In the genomic region with DNA sequence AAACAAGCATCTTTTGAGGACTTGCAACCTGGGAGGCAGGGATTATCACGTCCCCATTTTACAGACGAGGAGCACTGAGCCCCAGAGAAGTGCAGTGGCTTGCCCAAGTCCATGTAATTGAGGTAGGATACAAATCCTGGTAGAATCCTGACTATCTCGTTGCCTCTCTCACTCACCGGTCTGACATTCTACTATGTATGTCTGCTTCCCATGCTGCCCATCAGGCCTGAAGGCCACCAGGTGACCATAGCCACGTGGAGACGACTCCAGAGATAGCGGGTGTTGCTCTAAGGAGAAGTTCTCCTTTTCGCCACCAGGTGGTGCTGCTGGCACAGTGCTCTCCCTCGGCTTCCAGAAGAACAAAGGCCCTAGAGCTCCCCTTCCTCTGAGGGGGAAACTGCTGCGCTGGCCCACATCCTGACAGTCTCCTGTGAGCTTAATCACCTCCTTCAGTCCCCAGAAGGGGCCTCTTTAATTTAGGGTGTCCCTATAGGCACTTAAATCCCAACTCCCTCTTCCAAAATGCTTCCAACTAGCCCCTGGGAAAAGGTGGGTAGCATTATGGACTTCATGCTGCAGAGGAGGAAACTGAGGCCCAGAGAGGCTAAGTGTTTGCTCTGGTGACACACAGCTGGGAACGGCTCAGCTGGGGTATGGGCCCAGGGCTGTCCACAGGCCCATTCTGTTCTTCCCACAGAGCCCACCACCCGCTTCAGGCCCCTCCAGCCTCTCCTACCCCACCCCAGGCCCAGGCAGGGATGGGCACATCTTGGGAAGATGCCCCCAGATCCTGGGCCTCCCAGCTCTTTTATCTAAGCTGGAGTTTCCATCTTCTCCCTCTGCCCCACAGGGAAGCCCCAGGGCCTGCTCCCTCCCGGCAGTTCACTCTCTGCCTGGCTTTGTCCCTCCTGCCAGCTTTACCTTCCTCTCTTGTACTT, we compare ENCODE assay signal across 8 cellular contexts. TPM values are rescaled to one million over a fixed set of nuclear protein-coding genes. Genes with fewer than 3 reads are reported as not detected.
DNase-seq lines count a peak whose midpoint lies in the region; ATAC-seq and TF ChIP-seq lines count a peak whose summit lies in the region.

No MANE protein-coding gene starts in this region.

- H3K4me2 ChIP-seq in SU-DHL-6 (ENCODE audit: low read depth, low read length, poor library complexity, severe bottlenecking) = no peak overlapping the region

- no peaks in the 10 kb centered on the region for H3K79me2 ChIP-seq in SU-DHL-6 (ENCODE audit: insufficient read depth, low read length)

- H3K9me2 ChIP-seq in SU-DHL-6 (replicated peaks; ENCODE audit: insufficient read depth, low read length) = no peaks in the 10 kb centered on the region

- WGBS in heart left ventricle, 4 donors = 23 to 26% (median 25%) methylated on average over 11 to 13 of the region's 13 CpGs

- H3K9me3 ChIP-seq in HAP-1 (no peaks in the 10 kb centered on the region), SU-DHL-6 (ENCODE audit: insufficient read depth, low read length) (no peaks in the 10 kb centered on the region), heart left ventricle (no peaks in the 10 kb centered on the region)

- H3K27ac Mint-ChIP-seq in activated naive CD8-positive, alpha-beta T cell treated with anti-CD3 and anti-CD28 coated beads for 36 hours = peak overlapping the region; percentile 78

- no peak for TF ChIP-seq POLR2A in heart left ventricle (IDR thresholded peaks at IDR 0.05)

- DNase-seq in DMS79 (lab: John Stamatoyannopoulos, UW) (peak; percentile 29), HAP-1 (ENCODE audit: low spot score in 2 of 2) (peak; percentile 80 to 93), NCI-H1105 (lab: John Stamatoyannopoulos, UW) (peak; percentile 57), heart left ventricle (peak; percentile 69 to 83 (median 79)), renal cortical epithelial cell (ENCODE audit: low read depth) (peak; percentile 73)
- peak; percentile 83 for DNase-seq in activated naive CD8-positive, alpha-beta T cell treated with anti-CD3 and anti-CD28 coated beads for 36 hours

- peak; percentile 79 for TF ChIP-seq CTCF in SU-DHL-6 (IDR thresholded peaks at IDR 0.05; ENCODE audit: insufficient read depth, low read length, poor library complexity, severe bottlenecking)
- TF ChIP-seq CTCF in heart left ventricle (IDR thresholded peaks at IDR 0.05) = peak; percentile 4 to 99 (median 98)

- peaks cover 26% of the 10 kb centered on the region for H3K4me1 Mint-ChIP-seq in activated naive CD8-positive, alpha-beta T cell treated with anti-CD3 and anti-CD28 coated beads for 36 hours

- no peaks in the 10 kb centered on the region for H3K27me3 Mint-ChIP-seq in activated naive CD8-positive, alpha-beta T cell treated with anti-CD3 and anti-CD28 coated beads for 36 hours

- H3K4me1 ChIP-seq in HAP-1 (no peaks in the 10 kb centered on the region), heart left ventricle (peaks cover 0 to 25% (median 0%) of the 10 kb centered on the region in 12 donors)

- ATAC-seq in heart left ventricle (peak; percentile 77 to 89 (median 82)), HG02571 (IDR thresholded peaks at IDR 0.05; ENCODE audit: unreplicated experiment) (no peak)

- no peak overlapping the region for H3K4me3 Mint-ChIP-seq in activated naive CD8-positive, alpha-beta T cell treated with anti-CD3 and anti-CD28 coated beads for 36 hours

- H3K27me3 ChIP-seq in HAP-1 (ENCODE audit: low read depth) = peaks cover under 1% of the 10 kb centered on the region; the same call in 1 of the 2 replicates
- H3K27me3 ChIP-seq in SU-DHL-6 (ENCODE audit: low read length) = no peaks in the 10 kb centered on the region
- peaks cover 0 to 25% (median 0%) of the 10 kb centered on the region in 9 donors for H3K27me3 ChIP-seq in heart left ventricle

- 0 out of 2 replicates have a peak, but pooled peaks cover 3% of the 10 kb centered on the region for H3F3A ChIP-seq in SU-DHL-6 (ENCODE audit: insufficient read depth)

- no peaks in the 10 kb centered on the region for H4K20me1 ChIP-seq in SU-DHL-6 (ENCODE audit: low read depth, low read length)

- no peak overlapping the region for H3K4me3 ChIP-seq in HAP-1
- H3K4me3 ChIP-seq in SU-DHL-6 (ENCODE audit: insufficient read depth, low read length, poor library complexity, severe bottlenecking) = no peak overlapping the region
- no peak overlapping the region for H3K4me3 ChIP-seq in heart left ventricle

- H3K9me3 Mint-ChIP-seq in activated naive CD8-positive, alpha-beta T cell treated with anti-CD3 and anti-CD28 coated beads for 36 hours = no peaks in the 10 kb centered on the region

- H3K36me3 ChIP-seq in HAP-1 (replicated peaks) (no peaks in the 10 kb centered on the region), SU-DHL-6 (ENCODE audit: low read length) (no peaks in the 10 kb centered on the region), heart left ventricle (no peaks in the 10 kb centered on the region)

- intact Hi-C loops in heart left ventricle (cut with DNase I) = loop anchor here (1.0 to 5.0 kb wide), 7 partner anchors 63 to 111 kb away; a partner anchor contains a TSS

- in situ Hi-C loops in HAP-1 (cut with MboI; ENCODE audit: low sequenced_read_pairs) = loop anchor here (5.0 kb wide), 1 partner anchor 57 kb away; a partner anchor contains a TSS

- H3K9ac ChIP-seq in SU-DHL-6 (ENCODE audit: low read length) = no peak overlapping the region

- no peaks in the 10 kb centered on the region for H3K36me3 Mint-ChIP-seq in activated naive CD8-positive, alpha-beta T cell treated with anti-CD3 and anti-CD28 coated beads for 36 hours

- H3K27ac ChIP-seq in SU-DHL-6 (ENCODE audit: low read depth, low read length) = no peak overlapping the region
- H3K27ac ChIP-seq in heart left ventricle = peak overlapping the region in 1 of 12 donors; percentile 68

- no peak overlapping the region for H2AFZ ChIP-seq in SU-DHL-6 (ENCODE audit: low read depth, low read length, severe bottlenecking)

RNA-seq across cellular contexts. Expression of a gene that starts 6.4 kb away (rescaled TPM):
- total RNA-seq in activated naive CD8-positive, alpha-beta T cell treated with anti-CD3 and anti-CD28 coated beads for 36 hours = not detected
- total RNA-seq in heart left ventricle = not detected
- not detected for polyA plus RNA-seq in heart left ventricle
- 0.05 TPM in 1 of 2 replicates, not detected in the other for total RNA-seq in renal cortical epithelial cell

RNA-seq across cellular contexts. Expression of a gene that starts 9.8 kb away (rescaled TPM):
- not detected for total RNA-seq in activated naive CD8-positive, alpha-beta T cell treated with anti-CD3 and anti-CD28 coated beads for 36 hours
- total RNA-seq in heart left ventricle (not detected), renal cortical epithelial cell (not detected in 2 replicates)
- polyA plus RNA-seq in heart left ventricle = not detected

RNA-seq across cellular contexts. Expression of a gene that starts 18.7 kb away (rescaled TPM):
- 1 to 10 TPM; 5.6 TPM for total RNA-seq in activated naive CD8-positive, alpha-beta T cell treated with anti-CD3 and anti-CD28 coated beads for 36 hours
- under 1 TPM in 1 of 9 donors, not detected in 8; 0.56 TPM for total RNA-seq in heart left ventricle
- under 1 TPM in 1 of 2 donors, not detected in 1; 0.29 TPM for polyA plus RNA-seq in heart left ventricle
- 3.1 and 5.9 TPM in 2 replicates for total RNA-seq in renal cortical epithelial cell

RNA-seq across cellular contexts. Expression of a gene that starts 32.9 kb away (rescaled TPM):
- 10 to 100 TPM; 38.9 to 41.2 TPM for total RNA-seq in activated naive CD8-positive, alpha-beta T cell treated with anti-CD3 and anti-CD28 coated beads for 36 hours
- 10 to 100 TPM in 1 of 9 donors, 1 to 10 TPM in 8; 1.3 to 10.7 (median 2.9) TPM for total RNA-seq in heart left ventricle
- polyA plus RNA-seq in heart left ventricle = 1 to 10 TPM; 3.7 to 4.9 TPM
- 11.1 and 30.2 TPM in 2 replicates for total RNA-seq in renal cortical epithelial cell

RNA-seq across cellular contexts. Expression of a gene that starts 35.8 kb away (rescaled TPM):
- 100 to 1,000 TPM; 113 to 115 TPM for total RNA-seq in activated naive CD8-positive, alpha-beta T cell treated with anti-CD3 and anti-CD28 coated beads for 36 hours
- 10 to 100 TPM; 12.8 to 33.2 (median 17.3) TPM for total RNA-seq in heart left ventricle
- 10 to 100 TPM in 1 of 2 donors, 1 to 10 TPM in 1; 6.8 to 29.5 TPM for polyA plus RNA-seq in heart left ventricle
- total RNA-seq in renal cortical epithelial cell = 21.3 and 31.1 TPM in 2 replicates

Comparison
In these comparisons a context has a peak if more than half of its experiments do, and no peak if none do; other contexts are left out.
1. DNase-seq: peak in every context shown above with its lines; median percentile 86 in HAP-1; 83 in activated naive CD8-positive, alpha-beta T cell treated with anti-CD3 and anti-CD28 coated beads for 36 hours; 79 in heart left ventricle; 73 in renal cortical epithelial cell; 57 in NCI-H1105; 29 in DMS79.